9 cellular contexts compared by ENCODE assay signal in genomic region chr10:88851706-88852105, GRCh38. TPM values are rescaled to one million over a fixed set of nuclear protein-coding genes. Genes with fewer than 3 reads are reported as not detected.
DNase-seq lines count a peak whose midpoint lies in the region; ATAC-seq lines count a peak whose summit lies in the region.
"Had no signal": no experiment of that assay in that cellular context is flagged by ENCODE, and none has a peak within 500 bp of the region (broad histone marks: within the 10 kb centered on the region; RNA-seq: fewer than 3 reads in every experiment).

TSS of gene ANKRD22 (minus strand) at chr10:88851844. CDS start at chr10:88851607, 237 bp downstream.

- H3K36me3 Mint-ChIP-seq in naive thymus-derived CD4-positive, alpha-beta T cell: peaks cover 0 to 3% (median 0%) of the 10 kb centered on the region in 5 donors
- no peaks in the 10 kb centered on the region for H3K36me3 Mint-ChIP-seq in activated CD4-positive, alpha-beta memory T cell treated with anti-CD3 and anti-CD28 coated beads for 36 hours
- no peaks in the 10 kb centered on the region for H3K36me3 Mint-ChIP-seq in naive thymus-derived CD8-positive, alpha-beta T cell

- CTCF ChIA-PET in naive thymus-derived CD4-positive, alpha-beta T cell (lab: Charles Lee): interaction anchor here (1.2 kb wide), 1 partner anchor 15 kb away, joined by 4 read pairs; no protein-coding TSS in a partner anchor
- CTCF ChIA-PET in activated CD4-positive, alpha-beta memory T cell treated with anti-CD3 and anti-CD28 coated beads for 36 hours (lab: Charles Lee): interaction anchor here (0.9 to 1.7 kb wide), 3 partner anchors 11 to 16 kb away, joined by 3 read pairs; no protein-coding TSS in a partner anchor

- no peak within 1 kb of the TSS for H3K4me3 Mint-ChIP-seq in naive thymus-derived CD4-positive, alpha-beta T cell
- no peak within 1 kb of the TSS for H3K4me3 Mint-ChIP-seq in activated CD4-positive, alpha-beta memory T cell treated with anti-CD3 and anti-CD28 coated beads for 36 hours
- H3K4me3 Mint-ChIP-seq in naive thymus-derived CD8-positive, alpha-beta T cell: no peak within 1 kb of the TSS

- H3K36me3 ChIP-seq in duodenal mucosa (ENCODE audit: control insufficient read depth in 1 of 2, insufficient read depth in 2 of 2, low read length in 2 of 2): no peaks in the 10 kb centered on the region
- no peaks in the 10 kb centered on the region for H3K36me3 ChIP-seq in naive thymus-derived CD4-positive, alpha-beta T cell (ENCODE audit: control insufficient read depth in 2 of 3, insufficient read depth in 3 of 3, low read length in 3 of 3)

- H3K27ac ChIP-seq in duodenal mucosa (ENCODE audit: low read depth, low read length): no peak within 1 kb of the TSS
- H3K27ac ChIP-seq in naive thymus-derived CD4-positive, alpha-beta T cell (ENCODE audit: low read depth, low read length): no peak within 1 kb of the TSS

- peaks cover 7 to 40% of the 10 kb centered on the region in 2 donors for H3K4me1 ChIP-seq in duodenal mucosa (ENCODE audit: control insufficient read depth in 1 of 2, insufficient read depth in 2 of 2, low read length in 2 of 2)
- H3K4me1 ChIP-seq in naive thymus-derived CD4-positive, alpha-beta T cell (ENCODE audit: control insufficient read depth in 2 of 2, insufficient read depth in 2 of 2, low read length in 2 of 2): peaks cover 0 to 4% of the 10 kb centered on the region in 2 donors

- H3K27ac Mint-ChIP-seq in naive thymus-derived CD4-positive, alpha-beta T cell: peak within 1 kb of the TSS in 1 of 9 donors; percentile 66
- H3K27ac Mint-ChIP-seq in activated CD4-positive, alpha-beta memory T cell treated with anti-CD3 and anti-CD28 coated beads for 36 hours: no peak within 1 kb of the TSS
- no peak within 1 kb of the TSS for H3K27ac Mint-ChIP-seq in naive thymus-derived CD8-positive, alpha-beta T cell

- no peaks in the 10 kb centered on the region for H3K9me3 ChIP-seq in duodenal mucosa (ENCODE audit: control insufficient read depth in 1 of 2, low read length in 2 of 2)
- H3K9me3 ChIP-seq in naive thymus-derived CD4-positive, alpha-beta T cell (ENCODE audit: control insufficient read depth in 2 of 3, low read length in 3 of 3): no peaks in the 10 kb centered on the region

- H3K27me3 ChIP-seq in duodenal mucosa (ENCODE audit: control insufficient read depth in 1 of 2, insufficient read depth in 2 of 2, low read length in 2 of 2): no peaks in the 10 kb centered on the region
- H3K27me3 ChIP-seq in naive thymus-derived CD4-positive, alpha-beta T cell (ENCODE audit: control insufficient read depth in 2 of 2, insufficient read depth in 2 of 2, low read length in 2 of 2): no peaks in the 10 kb centered on the region

- H3K27me3 Mint-ChIP-seq in naive thymus-derived CD4-positive, alpha-beta T cell: peaks cover 0 to under 1% (median 0%) of the 10 kb centered on the region in 5 donors
- H3K27me3 Mint-ChIP-seq in activated CD4-positive, alpha-beta memory T cell treated with anti-CD3 and anti-CD28 coated beads for 36 hours: peaks cover 6% of the 10 kb centered on the region
- H3K27me3 Mint-ChIP-seq in naive thymus-derived CD8-positive, alpha-beta T cell: peaks cover 0 to 5% (median 3%) of the 10 kb centered on the region in 5 donors

- peak; percentile 59 for DNase-seq in ELR (ENCODE audit: low read depth)
- peak; percentile 42 for DNase-seq in NCI-H2196 treated with DMSO at 0.1 percent for 48 hours (lab: John Stamatoyannopoulos, UW; ENCODE audit: unreplicated experiment)
- DNase-seq in naive thymus-derived CD4-positive, alpha-beta T cell: no peak
- no peak for DNase-seq in activated CD4-positive, alpha-beta memory T cell treated with anti-CD3 and anti-CD28 coated beads for 36 hours
- no peak for DNase-seq in naive thymus-derived CD8-positive, alpha-beta T cell
- no peak for DNase-seq in UCSD-AML1 (lab: John Stamatoyannopoulos, UW; ENCODE audit: unreplicated experiment)
- DNase-seq: cerebellar nuclear complex had no signal

- peaks cover 5 to 22% (median 11%) of the 10 kb centered on the region in 7 donors for H3K4me1 Mint-ChIP-seq in naive thymus-derived CD4-positive, alpha-beta T cell
- H3K4me1 Mint-ChIP-seq in activated CD4-positive, alpha-beta memory T cell treated with anti-CD3 and anti-CD28 coated beads for 36 hours (ENCODE audit: low read depth): peaks cover 20% of the 10 kb centered on the region
- peaks cover 0 to 13% (median 7%) of the 10 kb centered on the region in 4 donors for H3K4me1 Mint-ChIP-seq in naive thymus-derived CD8-positive, alpha-beta T cell

- POLR2A ChIA-PET in naive thymus-derived CD4-positive, alpha-beta T cell (lab: Charles Lee): interaction anchor here (0.6 to 0.9 kb wide), 2 partner anchors 55 to 178 kb away, joined by 3 to 4 read pairs; no protein-coding TSS in a partner anchor
- POLR2A ChIA-PET in activated CD4-positive, alpha-beta memory T cell treated with anti-CD3 and anti-CD28 coated beads for 36 hours (lab: Charles Lee): no interaction called here
- POLR2A ChIA-PET in naive thymus-derived CD8-positive, alpha-beta T cell (lab: Charles Lee): no interaction called here

- intact Hi-C loops in naive thymus-derived CD4-positive, alpha-beta T cell (cut with micrococcal nuclease): no loop called here
- intact Hi-C loops in activated CD4-positive, alpha-beta memory T cell treated with anti-CD3 and anti-CD28 coated beads for 36 hours (cut with micrococcal nuclease): no loop called here

- H3K9ac ChIP-seq in duodenal mucosa (ENCODE audit: low read depth in 1 of 2, low read length in 2 of 2): peak within 1 kb of the TSS in 1 of 2 donors; percentile 40

- no peaks in the 10 kb centered on the region for H3K9me3 Mint-ChIP-seq in naive thymus-derived CD4-positive, alpha-beta T cell
- no peaks in the 10 kb centered on the region for H3K9me3 Mint-ChIP-seq in activated CD4-positive, alpha-beta memory T cell treated with anti-CD3 and anti-CD28 coated beads for 36 hours
- no peaks in the 10 kb centered on the region for H3K9me3 Mint-ChIP-seq in naive thymus-derived CD8-positive, alpha-beta T cell

- peak; percentile 77 for ATAC-seq in naive thymus-derived CD4-positive, alpha-beta T cell
- ATAC-seq in HG02588 (IDR thresholded peaks at IDR 0.05; ENCODE audit: unreplicated experiment): no peak
- no peak for ATAC-seq in naive thymus-derived CD8-positive, alpha-beta T cell

- peak within 1 kb of the TSS; percentile 17 to 23 for H3K4me3 ChIP-seq in duodenal mucosa (ENCODE audit: low read depth in 1 of 2, low read length in 2 of 2)
- no peak within 1 kb of the TSS for H3K4me3 ChIP-seq in naive thymus-derived CD4-positive, alpha-beta T cell (ENCODE audit: low read length)

RNA-seq across cellular contexts. Expression of gene ANKRD22, which starts in this region (rescaled TPM):
- under 1 TPM in 4 of 5 experiments, not detected in 1; 0.32 to 0.59 (median 0.40) TPM for total RNA-seq in naive thymus-derived CD4-positive, alpha-beta T cell
- polyA plus RNA-seq in naive thymus-derived CD4-positive, alpha-beta T cell: 1 to 10 TPM in 1 of 2 donors, under 1 TPM in 1; 0.54 to 1.2 TPM
- total RNA-seq in activated CD4-positive, alpha-beta memory T cell treated with anti-CD3 and anti-CD28 coated beads for 36 hours: under 1 TPM; 0.12 to 0.24 TPM
- under 1 TPM in 1 of 2 experiments, not detected in 1; 0.44 TPM for total RNA-seq in naive thymus-derived CD8-positive, alpha-beta T cell
- polyA plus RNA-seq in naive thymus-derived CD8-positive, alpha-beta T cell: under 1 TPM; 0.23 to 0.63 (median 0.23) TPM

Comparison
In these comparisons a context has a peak if more than half of its experiments do, and no peak if none do; other contexts are left out.
1. DNase-seq: peak in ELR (single experiment) and NCI-H2196 treated with DMSO at 0.1 percent for 48 hours (single experiment); none in naive thymus-derived CD4-positive, alpha-beta T cell (0 of 9), activated CD4-positive, alpha-beta memory T cell treated with anti-CD3 and anti-CD28 coated beads for 36 hours (single experiment), naive thymus-derived CD8-positive, alpha-beta T cell (0 of 10) and UCSD-AML1 (single experiment).